In genomic region chr17:59725691-59726090, GRCh38 we compare ENCODE assay signal across 2 cellular contexts.
TF ChIP-seq lines count a peak whose summit lies in the region.

No MANE protein-coding gene starts in this region.

TF ChIP-seq in Ishikawa, 13 proteins besides CTCF, POLR2A, EP300 and RAD21:
- peak; percentile 44; the same call in 1 of the 2 replicates for TF ChIP-seq CEBPB (IDR thresholded peaks at IDR 0.05)
- TF ChIP-seq EGR1 (IDR thresholded peaks at IDR 0.05), result no peak
- TF ChIP-seq YY1 (IDR thresholded peaks at IDR 0.05; ENCODE audit: low read depth), result no peak
- no peak for TF ChIP-seq USF1 (IDR thresholded peaks at IDR 0.05)

TF ChIP-seq in K562, 482 proteins besides CTCF, POLR2A, EP300 and RAD21:
- TF ChIP-seq CBX1 (IDR thresholded peaks at IDR 0.05; ENCODE audit: low read depth) (no peak), HCFC1 (IDR thresholded peaks at IDR 0.05; ENCODE audit: low read depth, low read length) (no peak), CEBPG (CRISPR knock-in tag; IDR thresholded peaks at IDR 0.05) (no peak), CEBPG (tag; conservative IDR thresholded peaks at IDR 0.05 in 1 of 2, IDR thresholded peaks at IDR 0.05 in 1 of 2) (peak; percentile 79 to 80), DDX20 (tag; IDR thresholded peaks at IDR 0.05; ENCODE audit: low read depth) (no peak), MAFK (IDR thresholded peaks at IDR 0.05; ENCODE audit: low read length) (no peak), ZEB2 (IDR thresholded peaks at IDR 0.05) (no peak), SMAD2 (IDR thresholded peaks at IDR 0.05; ENCODE audit: low read depth, low read length) (no peak), ZNF584 (CRISPR knock-in tag; IDR thresholded peaks at IDR 0.05; ENCODE audit: low read depth) (no peak), CEBPB (tag; IDR thresholded peaks at IDR 0.05) (peak; percentile 94), NEUROD1 (IDR thresholded peaks at IDR 0.05; ENCODE audit: borderline replicate concordance, low read depth, low read length, partially characterized antibody) (no peak), SMARCA4 (IDR thresholded peaks at IDR 0.05) (no peak), ZNF263 (CRISPR knock-in tag; IDR thresholded peaks at IDR 0.05; ENCODE audit: borderline replicate concordance) (no peak), LCOR (CRISPR knock-in tag; IDR thresholded peaks at IDR 0.05) (no peak), CREB5 (CRISPR knock-in tag; IDR thresholded peaks at IDR 0.05) (no peak), ZNF324 (CRISPR knock-in tag; IDR thresholded peaks at IDR 0.05) (no peak), ZMIZ1 (IDR thresholded peaks at IDR 0.05; ENCODE audit: low read depth in 2 of 2, low read length in 2 of 2) (no peak)
